1 cellular context compared by ENCODE assay signal in genomic region chr3:98008751-98009373, GRCh38.
TF ChIP-seq lines count a peak whose summit lies in the region.

No MANE protein-coding gene starts in this region.

TF ChIP-seq in HepG2, 621 proteins besides CTCF, POLR2A, EP300 and RAD21:
- no peak for TF ChIP-seq MLLT10 (CRISPR knock-in tag; IDR thresholded peaks at IDR 0.05)
- TF ChIP-seq ZNF547 (CRISPR knock-in tag; IDR thresholded peaks at IDR 0.05), result no peak
- TF ChIP-seq ADNP (CRISPR knock-in tag; IDR thresholded peaks at IDR 0.05), result no peak
- no peak for TF ChIP-seq PAX8 (CRISPR knock-in tag; IDR thresholded peaks at IDR 0.05; ENCODE audit: borderline replicate concordance)
- no peak for TF ChIP-seq ZNF431 (CRISPR knock-in tag; IDR thresholded peaks at IDR 0.05; ENCODE audit: borderline replicate concordance, low read depth)
- no peak for TF ChIP-seq ZBTB4 (CRISPR knock-in tag; IDR thresholded peaks at IDR 0.05; ENCODE audit: borderline replicate concordance)
- no peak for TF ChIP-seq IKZF4 (CRISPR knock-in tag; IDR thresholded peaks at IDR 0.05; ENCODE audit: borderline replicate concordance, low read depth, not compliant biosample characterization)
- TF ChIP-seq NR1H2 (CRISPR knock-in tag; IDR thresholded peaks at IDR 0.05; ENCODE audit: borderline replicate concordance, low read depth), result no peak
- TF ChIP-seq HIC2 (CRISPR knock-in tag; IDR thresholded peaks at IDR 0.05; ENCODE audit: low read depth), result no peak
- TF ChIP-seq FOXO4 (CRISPR knock-in tag; conservative IDR thresholded peaks at IDR 0.05), result no peak
